In genomic region chr4:69875986-69876542, GRCh38 we compare ENCODE assay signal across 15 cellular contexts. TPM values are rescaled to one million over a fixed set of nuclear protein-coding genes. Genes with fewer than 3 reads are reported as not detected.
DNase-seq lines count a peak whose midpoint lies in the region; ATAC-seq and TF ChIP-seq lines count a peak whose summit lies in the region.
"Had no signal": no experiment of that assay in that cellular context is flagged by ENCODE, and none has a peak within 500 bp of the region (broad histone marks: within the 10 kb centered on the region; RNA-seq: fewer than 3 reads in every experiment).

No MANE protein-coding gene starts in this region.

- peaks cover 6% of the 10 kb centered on the region for H3K36me3 Mint-ChIP-seq in mesothelial cell of epicardium
- H3K36me3 Mint-ChIP-seq in activated CD4-positive, alpha-beta memory T cell treated with anti-CD3 and anti-CD28 coated beads for 36 hours: no peaks in the 10 kb centered on the region
- H3K36me3 Mint-ChIP-seq: CD4-positive, CD25-positive, alpha-beta regulatory T cell had no signal

- H3K27ac Mint-ChIP-seq in mesothelial cell of epicardium: peak overlapping the region; percentile 57
- no peak overlapping the region for H3K27ac Mint-ChIP-seq in activated CD4-positive, alpha-beta memory T cell treated with anti-CD3 and anti-CD28 coated beads for 36 hours
- H3K27ac Mint-ChIP-seq: CD4-positive, CD25-positive, alpha-beta regulatory T cell; H9 had no signal

- H3K27me3 Mint-ChIP-seq in mesothelial cell of epicardium (ENCODE audit: low read depth): no peaks in the 10 kb centered on the region
- no peaks in the 10 kb centered on the region for H3K27me3 Mint-ChIP-seq in activated CD4-positive, alpha-beta memory T cell treated with anti-CD3 and anti-CD28 coated beads for 36 hours
- H3K27me3 Mint-ChIP-seq: CD4-positive, CD25-positive, alpha-beta regulatory T cell had no signal

- POLR2A ChIA-PET in activated CD4-positive, alpha-beta memory T cell treated with anti-CD3 and anti-CD28 coated beads for 36 hours (lab: Charles Lee): no interaction called here

- DNase-seq in LoVo (ENCODE audit: low spot score): peak; percentile 28
- peak; percentile 61 for DNase-seq in glomerular visceral epithelial cell (ENCODE audit: extremely low spot score)
- no peak for DNase-seq in left colon
- no peak for DNase-seq in mesothelial cell of epicardium (ENCODE audit: low spot score in 2 of 2, unreplicated experiment in 2 of 2)
- DNase-seq in RPMI8226: no peak
- DNase-seq in activated CD4-positive, alpha-beta memory T cell treated with anti-CD3 and anti-CD28 coated beads for 36 hours: no peak
- DNase-seq: ACHN; CD4-positive, CD25-positive, alpha-beta regulatory T cell; DND-41; GDM1; GOT3; H9 had no signal

- peaks cover 40% of the 10 kb centered on the region for H3K4me1 Mint-ChIP-seq in mesothelial cell of epicardium
- H3K4me1 Mint-ChIP-seq in activated CD4-positive, alpha-beta memory T cell treated with anti-CD3 and anti-CD28 coated beads for 36 hours (ENCODE audit: low read depth): no peaks in the 10 kb centered on the region

- H3K4me3 Mint-ChIP-seq in mesothelial cell of epicardium: no peak overlapping the region
- no peak overlapping the region for H3K4me3 Mint-ChIP-seq in activated CD4-positive, alpha-beta memory T cell treated with anti-CD3 and anti-CD28 coated beads for 36 hours
- H3K4me3 Mint-ChIP-seq: CD4-positive, CD25-positive, alpha-beta regulatory T cell; H9 had no signal

- CTCF ChIA-PET in activated CD4-positive, alpha-beta memory T cell treated with anti-CD3 and anti-CD28 coated beads for 36 hours (lab: Charles Lee): interaction anchor here (1.6 kb wide), 1 partner anchor 630 kb away, joined by 4 read pairs; no protein-coding TSS in a partner anchor

- peaks cover 14% of the 10 kb centered on the region for H3K9me3 Mint-ChIP-seq in mesothelial cell of epicardium
- peaks cover 3% of the 10 kb centered on the region for H3K9me3 Mint-ChIP-seq in activated CD4-positive, alpha-beta memory T cell treated with anti-CD3 and anti-CD28 coated beads for 36 hours
- H3K9me3 Mint-ChIP-seq: CD4-positive, CD25-positive, alpha-beta regulatory T cell had no signal

- TF ChIP-seq CTCF in mesothelial cell of epicardium (IDR thresholded peaks at IDR 0.05; ENCODE audit: unreplicated experiment): no peak

- peak; percentile 8 for ATAC-seq in left colon
- ATAC-seq in HG03432 (IDR thresholded peaks at IDR 0.05; ENCODE audit: unreplicated experiment): no peak
- no peak for ATAC-seq in HG03520 (IDR thresholded peaks at IDR 0.05; ENCODE audit: unreplicated experiment)

- intact Hi-C loops in left colon (cut with DNase I, micrococcal nuclease): no loop called here
- intact Hi-C loops in activated CD4-positive, alpha-beta memory T cell treated with anti-CD3 and anti-CD28 coated beads for 36 hours (cut with micrococcal nuclease): no loop called here

RNA-seq across cellular contexts. Expression of gene SULT1E1, which starts 16.1 kb away (rescaled TPM):
- total RNA-seq in left colon: under 1 TPM in 1 of 2 donors, not detected in 1; 0.47 TPM
- 118 to 122 TPM (median 121 TPM) in 3 replicates for total RNA-seq in mesothelial cell of epicardium
- total RNA-seq in activated CD4-positive, alpha-beta memory T cell treated with anti-CD3 and anti-CD28 coated beads for 36 hours: not detected
- total RNA-seq: A172; CD4-positive, CD25-positive, alpha-beta regulatory T cell; H9 had no signal

RNA-seq across cellular contexts. Expression of gene CSN1S1, which starts 54.8 kb away (rescaled TPM):
- total RNA-seq in left colon: not detected
- not detected in 3 replicates for total RNA-seq in mesothelial cell of epicardium
- total RNA-seq in activated CD4-positive, alpha-beta memory T cell treated with anti-CD3 and anti-CD28 coated beads for 36 hours: not detected
- total RNA-seq: A172; CD4-positive, CD25-positive, alpha-beta regulatory T cell; H9 had no signal

Comparison
In these comparisons a context has a peak if more than half of its experiments do, and no peak if none do; other contexts are left out.
1. DNase-seq: peak in LoVo (single experiment) and glomerular visceral epithelial cell (single experiment); none in left colon (0 of 2), mesothelial cell of epicardium (0 of 2), RPMI8226 (single experiment) and activated CD4-positive, alpha-beta memory T cell treated with anti-CD3 and anti-CD28 coated beads for 36 hours (single experiment).
2. RNA of gene SULT1E1, which starts 16.1 kb away (total RNA-seq): 118 to 122 TPM in mesothelial cell of epicardium; 0.47 TPM in left colon and not detected in activated CD4-positive, alpha-beta memory T cell treated with anti-CD3 and anti-CD28 coated beads for 36 hours; every median in the first group is over 10 times any median in the second.